In genomic region chr6:4655196-4656025, GRCh38 we compare ENCODE assay signal across 16 cellular contexts.
DNase-seq lines count a peak whose midpoint lies in the region; ATAC-seq and TF ChIP-seq lines count a peak whose summit lies in the region.
"Had no signal": no experiment of that assay in that cellular context is flagged by ENCODE, and none has a peak within 500 bp of the region (broad histone marks: within the 10 kb centered on the region; RNA-seq: fewer than 3 reads in every experiment).

No MANE protein-coding gene starts in this region.

- no peaks in the 10 kb centered on the region for H3F3A ChIP-seq in GM23338 (replicated peaks; ENCODE audit: low read depth)

- H2AFZ ChIP-seq in GM23338 = peak overlapping the region; percentile 78

- ATAC-seq in GM23338 = peak; percentile 82

- H3K4me1 Mint-ChIP-seq in GM23338 (peaks cover 27% of the 10 kb centered on the region), HFFc6 (ENCODE audit: low read depth) (no peaks in the 10 kb centered on the region)
- H3K4me1 Mint-ChIP-seq: B cell had no signal

- DNase-seq in GM23338 (ENCODE audit: low spot score) (peak; percentile 27), coronary artery (ENCODE audit: low spot score) (peak; percentile 50), islet precursor cell (peak; percentile 32), vagina (ENCODE audit: extremely low spot score in 2 of 2) (peak; percentile 54 to 74), HFFc6 (no peak), germinal center (ENCODE audit: low spot score) (no peak), SIG-M5 (lab: John Stamatoyannopoulos, UW) (no peak)
- DNase-seq: ACHN; C1 segment of cervical spinal cord; CD4-positive, alpha-beta T cell; DMS79 treated with DMSO at 0.1 percent for 48 hours; EL; GDM1; IMR-90; KBM-7 had no signal

- peaks cover 7% of the 10 kb centered on the region for H3K36me3 Mint-ChIP-seq in GM23338 (ENCODE audit: low read depth)
- no peaks in the 10 kb centered on the region; the same call in 1 of the 2 replicates for H3K36me3 Mint-ChIP-seq in HFFc6 (ENCODE audit: low read depth)

- H3K4me1 ChIP-seq in GM23338 (ENCODE audit: insufficient read depth) = peaks cover 16% of the 10 kb centered on the region
- no peaks in the 10 kb centered on the region for H3K4me1 ChIP-seq in vagina

- no peaks in the 10 kb centered on the region for H3K9me3 ChIP-seq in vagina

- no peak overlapping the region for H3K27ac ChIP-seq in GM23338 (ENCODE audit: low read depth)
- no peak overlapping the region for H3K27ac ChIP-seq in coronary artery
- no peak overlapping the region for H3K27ac ChIP-seq in vagina

- H3K4me2 ChIP-seq in GM23338 = peak overlapping the region; percentile 2

- H3K27ac Mint-ChIP-seq in GM23338 (no peak overlapping the region; the same call in 1 of the 2 replicates), HFFc6 (no peak overlapping the region)
- H3K27ac Mint-ChIP-seq: B cell; CD4-positive, alpha-beta T cell had no signal

- no peaks in the 10 kb centered on the region for H3K79me2 ChIP-seq in GM23338 (replicated peaks; ENCODE audit: insufficient read depth)

- no peaks in the 10 kb centered on the region for H3K27me3 ChIP-seq in GM23338 (ENCODE audit: insufficient read depth)
- H3K27me3 ChIP-seq in vagina = no peaks in the 10 kb centered on the region

- intact Hi-C loops in vagina (cut with DNase I) = no loop called here

- no peaks in the 10 kb centered on the region for H4K20me1 ChIP-seq in GM23338 (replicated peaks; ENCODE audit: insufficient read depth)

- no peaks in the 10 kb centered on the region for H3K9me2 ChIP-seq in GM23338 (ENCODE audit: insufficient read depth)

- H3K4me3 Mint-ChIP-seq in GM23338 = no peak overlapping the region
- H3K4me3 Mint-ChIP-seq in HFFc6 = no peak overlapping the region
- H3K4me3 Mint-ChIP-seq: B cell; CD4-positive, alpha-beta T cell had no signal

- H3K4me3 ChIP-seq in GM23338 = no peak overlapping the region
- no peak overlapping the region for H3K4me3 ChIP-seq in coronary artery
- H3K4me3 ChIP-seq in vagina = no peak overlapping the region

- no peak for TF ChIP-seq CTCF in GM23338 (conservative IDR thresholded peaks at IDR 0.05; ENCODE audit: low read depth in 2 of 2)
- no peak for TF ChIP-seq CTCF in coronary artery (IDR thresholded peaks at IDR 0.05)
- no peak for TF ChIP-seq CTCF in vagina (IDR thresholded peaks at IDR 0.05)
- no peak for TF ChIP-seq CTCF in HFFc6 (IDR thresholded peaks at IDR 0.05)

- H3K36me3 ChIP-seq in GM23338 (ENCODE audit: insufficient read depth) (no peaks in the 10 kb centered on the region), vagina (no peaks in the 10 kb centered on the region)

- TF ChIP-seq POLR2A in vagina (IDR thresholded peaks at IDR 0.05) = no peak

- peaks cover 2% of the 10 kb centered on the region for H3K27me3 Mint-ChIP-seq in GM23338 (ENCODE audit: insufficient read depth, low read depth, poor library complexity)
- no peaks in the 10 kb centered on the region for H3K27me3 Mint-ChIP-seq in HFFc6 (ENCODE audit: insufficient read depth)

- H3K9me3 Mint-ChIP-seq in GM23338 = peaks cover 5% of the 10 kb centered on the region; the same call in 1 of the 3 replicates
- peaks cover 4% of the 10 kb centered on the region; the same call in 1 of the 2 replicates for H3K9me3 Mint-ChIP-seq in HFFc6

TF ChIP-seq in GM23338, 12 proteins besides CTCF, POLR2A, EP300 and RAD21:
- TF ChIP-seq STAT1 (IDR thresholded peaks at IDR 0.05; ENCODE audit: unreplicated experiment) (no peak), EZH2phosphoT487 (IDR thresholded peaks at IDR 0.05; ENCODE audit: unreplicated experiment) (no peak), JUNB (IDR thresholded peaks at IDR 0.05; ENCODE audit: unreplicated experiment) (no peak), ZNF331 (CRISPR knock-in tag; IDR thresholded peaks at IDR 0.05; ENCODE audit: low read depth) (no peak), ZNF114 (CRISPR knock-in tag; IDR thresholded peaks at IDR 0.05) (no peak), CREB1 (CRISPR knock-in tag; IDR thresholded peaks at IDR 0.05; ENCODE audit: low read depth) (no peak), NANOG (IDR thresholded peaks at IDR 0.05; ENCODE audit: borderline replicate concordance) (no peak), ETS1 (IDR thresholded peaks at IDR 0.05) (no peak), POLR2AphosphoS5 (IDR thresholded peaks at IDR 0.05; ENCODE audit: low read depth) (no peak), ZNF462 (CRISPR knock-in tag; IDR thresholded peaks at IDR 0.05) (no peak)

Comparison
In these comparisons a context has a peak if more than half of its experiments do, and no peak if none do; other contexts are left out.
1. DNase-seq: peak in GM23338 (single experiment), coronary artery (single experiment), islet precursor cell (single experiment) and vagina (2 of 2); none in HFFc6 (single experiment), germinal center (single experiment) and SIG-M5 (single experiment).